1 cellular context compared by ENCODE assay signal in the genomic region with DNA sequence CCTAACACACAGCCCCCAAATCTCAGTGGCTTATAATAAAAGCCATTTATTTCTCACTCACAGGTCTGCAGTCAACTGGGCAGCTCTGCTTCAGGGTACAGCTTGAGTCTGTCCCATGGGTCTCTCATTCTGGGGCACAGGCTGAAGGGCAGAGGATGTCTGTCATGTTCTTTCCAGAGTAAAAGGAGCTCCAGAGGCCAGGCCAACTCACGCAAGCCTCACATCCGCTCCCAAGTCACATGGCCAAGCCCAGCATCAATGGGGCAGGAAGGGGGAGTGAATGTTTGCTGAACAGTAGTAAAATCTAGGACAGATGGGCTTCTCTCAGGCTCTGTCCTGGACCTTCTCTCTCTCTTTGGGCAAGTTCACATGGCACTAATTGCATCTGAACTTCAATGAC.
TF ChIP-seq lines count a peak whose summit lies in the region.

No MANE protein-coding gene starts in this region.

TF ChIP-seq in WTC11, 78 proteins besides CTCF, POLR2A, EP300 and RAD21 (continued from another document):
- TF ChIP-seq E2F4 (CRISPR knock-in tag; IDR thresholded peaks at IDR 0.05; ENCODE audit: borderline replicate concordance, low read depth) (no peak), EMX1 (CRISPR knock-in tag; IDR thresholded peaks at IDR 0.05) (no peak), MYBL2 (CRISPR knock-in tag; IDR thresholded peaks at IDR 0.05) (no peak), ZNF425 (CRISPR knock-in tag; conservative IDR thresholded peaks at IDR 0.05) (no peak), ATF6 (CRISPR knock-in tag; IDR thresholded peaks at IDR 0.05) (no peak), CREM (CRISPR knock-in tag; IDR thresholded peaks at IDR 0.05) (no peak)
